In the genomic region with DNA sequence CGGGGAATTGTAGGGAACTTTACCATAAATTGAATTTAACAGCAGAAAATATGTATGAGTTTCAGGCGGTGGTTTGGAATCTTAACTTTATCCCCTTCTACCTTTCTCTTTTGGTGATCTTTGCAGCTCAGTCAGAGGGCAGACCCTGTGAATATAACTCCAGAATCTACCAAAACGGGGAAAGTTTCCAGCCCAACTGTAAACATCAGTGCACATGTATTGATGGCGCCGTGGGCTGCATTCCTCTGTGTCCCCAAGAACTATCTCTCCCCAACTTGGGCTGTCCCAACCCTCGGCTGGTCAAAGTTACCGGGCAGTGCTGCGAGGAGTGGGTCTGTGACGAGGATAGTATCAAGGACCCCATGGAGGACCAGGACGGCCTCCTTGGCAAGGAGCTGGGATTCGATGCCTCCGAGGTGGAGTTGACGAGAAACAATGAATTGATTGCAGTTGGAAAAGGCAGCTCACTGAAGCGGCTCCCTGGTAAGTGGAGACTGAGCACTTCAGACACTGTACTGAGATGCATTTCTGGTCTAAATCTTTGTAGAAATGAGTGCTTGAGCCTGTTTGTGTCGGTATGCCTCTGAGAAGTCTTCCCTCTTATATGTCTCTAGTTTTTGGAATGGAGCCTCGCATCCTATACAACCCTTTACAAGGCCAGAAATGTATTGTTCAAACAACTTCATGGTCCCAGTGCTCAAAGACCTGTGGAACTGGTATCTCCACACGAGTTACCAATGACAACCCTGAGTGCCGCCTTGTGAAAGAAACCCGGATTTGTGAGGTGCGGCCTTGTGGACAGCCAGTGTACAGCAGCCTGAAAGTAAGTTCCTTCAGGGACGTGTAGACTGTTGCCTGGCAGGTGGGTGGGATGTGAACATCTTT, we compare ENCODE assay signal across 8 cellular contexts. TPM values are rescaled to one million over a fixed set of nuclear protein-coding genes. Genes with fewer than 3 reads are reported as not detected.
DNase-seq lines count a peak whose midpoint lies in the region; ATAC-seq and TF ChIP-seq lines count a peak whose summit lies in the region.

No MANE protein-coding gene starts in this region.

- H3K4me1 ChIP-seq in GM23248 (ENCODE audit: insufficient read depth) (peaks cover 27% of the 10 kb centered on the region), psoas muscle (peaks cover 7% of the 10 kb centered on the region)

- H3F3A ChIP-seq in GM23248 (ENCODE audit: insufficient read depth): peaks cover 82% of the 10 kb centered on the region

- H3K4me3 ChIP-seq in GM23248 (peak overlapping the region; percentile 98), SK-N-MC (peak overlapping the region; percentile 97), fibroblast of villous mesenchyme (ENCODE audit: low read depth, low read length) (peak overlapping the region; percentile 100), psoas muscle (peak overlapping the region; percentile 74)

- WGBS in GM23248 (ENCODE audit: low coverage in 1 of 2, low lambda C conversion rate in 2 of 2, missing lambda C conversion rate in 2 of 2), 2 experiments: 2 to 3% methylated on average over 21 of the region's 21 CpGs
- WGBS in psoas muscle, 3 donors: 27 to 36% (median 30%) methylated on average over 21 of the region's 21 CpGs

- H3K36me3 ChIP-seq in GM23248 (ENCODE audit: low read depth) (peaks cover 22% of the 10 kb centered on the region), SK-N-MC (ENCODE audit: insufficient read depth, low read length) (peaks cover 26% of the 10 kb centered on the region), psoas muscle (ENCODE audit: insufficient read depth in 1 of 2, low read depth in 1 of 2) (peaks cover 2 to 24% of the 10 kb centered on the region in 2 donors)

- H3K27ac ChIP-seq in GM23248: peak overlapping the region; percentile 96
- peak overlapping the region; percentile 95; the same call in 1 of the 2 replicates for H3K27ac ChIP-seq in SK-N-MC
- H3K27ac ChIP-seq in psoas muscle: peak overlapping the region; percentile 91

- intact Hi-C loops in psoas muscle (cut with DNase I): loop anchor here in 1 of 2 donors (5.0 kb wide), 1 partner anchor 275 kb away; no protein-coding TSS in a partner anchor

- no peaks in the 10 kb centered on the region for H3K9me2 ChIP-seq in GM23248 (ENCODE audit: insufficient read depth)

- H3K27me3 ChIP-seq in GM23248 (replicated peaks; ENCODE audit: insufficient read depth) (no peaks in the 10 kb centered on the region), psoas muscle (ENCODE audit: insufficient read depth in 3 of 3, low read length in 2 of 3) (no peaks in the 10 kb centered on the region)

- peaks cover 74% of the 10 kb centered on the region for H3K79me2 ChIP-seq in GM23248 (ENCODE audit: insufficient read depth)

- in situ Hi-C loops in GM23248 (cut with MboI): no loop called here

- TF ChIP-seq CTCF in fibroblast of villous mesenchyme (IDR thresholded peaks at IDR 0.05; ENCODE audit: insufficient read depth, low read depth, low read length): peak; percentile 54
- TF ChIP-seq CTCF in psoas muscle (IDR thresholded peaks at IDR 0.05): peak; percentile 45

- H3K9ac ChIP-seq in GM23248 (peak overlapping the region; percentile 100), SK-N-MC (ENCODE audit: insufficient read length) (peak overlapping the region; percentile 99)

- DNase-seq in GM23248 (peak; percentile 88), SK-N-MC (ENCODE audit: low read depth, low spot score) (no peak), fibroblast of villous mesenchyme (ENCODE audit: low read depth) (peak; percentile 80), psoas muscle (peak; percentile 22 to 58), AG08395 (ENCODE audit: low spot score) (no peak), NOMO-1 (lab: John Stamatoyannopoulos, UW; ENCODE audit: unreplicated experiment in 2 of 2) (no peak), inferior parietal cortex (ENCODE audit: extremely low spot score) (no peak)

- peak overlapping the region; percentile 89 for H3K4me2 ChIP-seq in GM23248 (ENCODE audit: unreplicated experiment)

- no peaks in the 10 kb centered on the region for H3K9me3 ChIP-seq in GM23248 (ENCODE audit: low read depth)
- H3K9me3 ChIP-seq in SK-N-MC (ENCODE audit: low read depth, low read length): no peaks in the 10 kb centered on the region
- H3K9me3 ChIP-seq in psoas muscle: no peaks in the 10 kb centered on the region

- ATAC-seq in psoas muscle (peak in 2 of 4 donors; percentile 16 to 35), GM21447 (IDR thresholded peaks at IDR 0.05; ENCODE audit: unreplicated experiment) (no peak)

- H2AFZ ChIP-seq in GM23248: no peak overlapping the region

- peaks cover 11% of the 10 kb centered on the region; the same call in 1 of the 2 replicates for H4K20me1 ChIP-seq in GM23248 (ENCODE audit: insufficient read depth)

RNA-seq across cellular contexts. Expression of a gene that starts 1.5 kb away (rescaled TPM):
- 93.5 and 106 TPM in 2 replicates for total RNA-seq in GM23248 (2014; rRNA removed; shearing (Covaris generic))
- polyA plus RNA-seq in GM23248 (2016; fragmentation: Nextera tagmentation; extraction: Ambion mirVana) (930 and 943 TPM in 2 replicates), psoas muscle (10 to 100 TPM in 2 of 3 donors, 1 to 10 TPM in 1; 10.0 to 21.6 (median 20.5) TPM)
- total RNA-seq in fibroblast of villous mesenchyme (149 and 163 TPM in 2 replicates), psoas muscle (100 to 1,000 TPM in 2 of 4 donors, 10 to 100 TPM in 2; 43.3 to 171 (median 103) TPM)

Comparison
In these comparisons a context has a peak if more than half of its experiments do, and no peak if none do; other contexts are left out.
1. DNase-seq: peak in GM23248 (single experiment), fibroblast of villous mesenchyme (single experiment) and psoas muscle (2 of 2); none in SK-N-MC (single experiment), AG08395 (single experiment), NOMO-1 (0 of 2) and inferior parietal cortex (single experiment).
2. Peak in every context shown above with its lines, with median percentiles within 50 percentile points of each other: H3K27ac ChIP-seq and H3K4me3 ChIP-seq.